Comparison of ENCODE assay signal across 28 cellular contexts in the genomic region with DNA sequence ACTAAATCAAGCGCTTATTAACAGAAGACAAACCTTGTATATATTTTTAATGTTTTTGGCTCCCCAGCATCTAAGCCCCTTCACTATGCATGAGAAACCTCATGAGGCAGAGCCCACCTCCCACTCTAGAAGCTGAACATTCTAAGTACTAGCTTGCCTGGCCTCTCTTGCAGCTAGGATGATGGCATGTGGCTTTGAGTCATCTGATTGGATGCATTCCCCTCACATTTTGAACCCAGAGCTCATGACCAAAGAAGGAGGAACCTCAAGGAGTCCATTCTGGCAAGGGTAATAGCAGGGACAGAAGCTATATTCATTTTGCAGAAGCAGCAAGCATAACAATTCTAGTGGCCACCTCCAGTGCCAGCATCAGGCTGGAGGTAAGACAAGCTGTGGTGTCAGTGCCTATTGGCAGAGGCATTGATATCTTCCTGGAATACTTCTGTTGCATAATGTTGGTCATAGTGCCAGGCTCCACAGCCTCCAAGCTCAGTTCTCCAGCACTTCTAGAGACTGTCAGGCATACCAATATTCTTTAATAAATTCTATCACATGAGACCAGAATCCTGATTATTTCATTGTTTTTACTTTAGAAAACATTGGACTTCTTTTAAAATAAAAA.
"Had no signal": no experiment of that assay in that cellular context is flagged by ENCODE, and none has a peak within 500 bp of the region (broad histone marks: within the 10 kb centered on the region; RNA-seq: fewer than 3 reads in every experiment).

No MANE protein-coding gene starts in this region.

- DNase-seq: activated CD4-positive, alpha-beta T cell treated with anti-CD3 and anti-CD28 coated beads for 48 hours; activated CD4-positive, alpha-beta T cell treated with anti-CD3 and anti-CD28 coated beads, Interleukin-2, amount 50 U/mL, for 48 hours; activated CD8-positive, alpha-beta memory T cell treated with anti-CD3 and anti-CD28 coated beads, Interleukin-2, amount 10 ng/mL, durations not matched to agents 7 days and 5 days; activated effector memory CD4-positive, alpha-beta T cell treated with anti-CD3 and anti-CD28 coated beads, Interleukin-2, amount 50 U/mL, for 16 hours; activated naive CD4-positive, alpha-beta T cell treated with Interleukin-2 at 50 U/mL for 16 hours; activated T-cell treated with anti-CD3 and anti-CD28 coated beads, Interleukin-2, amount 50 U/mL, for 24 hours; amygdala; MG63; NCI-H1048; NCI-H1417; NCI-H1694; NCI-H2029; NCI-H2107; NCI-H2171 treated with DMSO at 0.1 percent for 48 hours; NCI-H345; NCI-H510A; NCI-H526 treated with DMSO at 0.1 percent for 48 hours; NCI-H82; OCI-M1; Peyer's patch; Right ventricle myocardium superior; SJCRH30; SK-N-SH; T-helper 1 cell; WERI-Rb-1 had no signal

- H3K4me3 ChIP-seq: MG63, Peyer's patch, SJCRH30 had no signal

- H3K4me1 ChIP-seq: SJCRH30 had no signal

- H3K36me3 ChIP-seq: MG63, Peyer's patch, SJCRH30, WERI-Rb-1 had no signal

- H3K27me3 ChIP-seq: MG63, Peyer's patch, SJCRH30 had no signal

- FAIRE-seq: astrocyte had no signal

- H3K4me2 ChIP-seq: KMS-11, SK-N-SH had no signal

- H3K9me3 ChIP-seq: MG63, Peyer's patch, SJCRH30, SK-N-SH had no signal

- H3K27ac ChIP-seq: KMS-11, Peyer's patch, RWPE1, SJCRH30, WERI-Rb-1 had no signal

- H3K9ac ChIP-seq: KMS-11, SK-N-SH had no signal

- H3K9me2 ChIP-seq: SK-N-SH had no signal
